Comparison of ENCODE assay signal across 26 cellular contexts in genomic region chr15:56217341-56217740, GRCh38.
"Had no signal": no experiment of that assay in that cellular context is flagged by ENCODE, and none has a peak within 500 bp of the region (broad histone marks: within the 10 kb centered on the region; RNA-seq: fewer than 3 reads in every experiment).

No MANE protein-coding gene starts in this region.

- H3K4me3 ChIP-seq: esophagus muscularis mucosa, gastroesophageal sphincter, heart left ventricle, hepatocyte, left lung, pancreas, right lobe of liver, smooth muscle cell, testis, tibial artery had no signal

- H3K27ac Mint-ChIP-seq: dendritic cell treated with granulocyte-macrophage colony-stimulating factor and Interleukin-4, amounts not matched to agents 40 ng/mL and 50 ng/mL, for 4 days; nephron progenitor cell; type B pancreatic cell had no signal

- H3K4me3 Mint-ChIP-seq: dendritic cell treated with granulocyte-macrophage colony-stimulating factor and Interleukin-4, amounts not matched to agents 40 ng/mL and 50 ng/mL, for 4 days; naive thymus-derived CD8-positive, alpha-beta T cell; nephron progenitor cell; type B pancreatic cell had no signal

- H3K36me3 ChIP-seq: esophagus muscularis mucosa, gastroesophageal sphincter, heart left ventricle, left lung, pancreas, right lobe of liver, tibial artery had no signal

- ATAC-seq: foreskin keratinocyte; gastroesophageal sphincter; heart left ventricle; left lung; naive thymus-derived CD8-positive, alpha-beta T cell; pancreas; right lobe of liver; stimulated activated naive CD8-positive, alpha-beta T cell treated with anti-CD3 and anti-CD28 coated beads, Interleukin-15, Interleukin-2, amounts not matched to agents 100 U/mL and 50 U/mL, for 24 hours had no signal

- H3K27ac ChIP-seq: esophagus muscularis mucosa, foreskin keratinocyte, gastroesophageal sphincter, heart left ventricle, hepatocyte, left lung, pancreas, right lobe of liver, testis, tibial artery had no signal

- DNase-seq: effector CD8-positive, alpha-beta T cell; foreskin keratinocyte; heart left ventricle; kidney; left lung; mesendoderm; naive thymus-derived CD8-positive, alpha-beta T cell; nephron progenitor cell; occipital lobe; pancreas; retina; right lobe of liver; stimulated activated CD4-positive, alpha-beta T cell treated with anti-CD3 and anti-CD28 coated beads, Interleukin-12 subunit alpha, Interleukin-12 subunit beta, amount 100 ng/mL, for 4 hours; stimulated activated CD4-positive, alpha-beta T cell treated with anti-CD3 and anti-CD28 coated beads, Interleukin-1b, Interleukin-23, amount 100 ng/mL, for 48 hours; stimulated activated CD4-positive, alpha-beta T cell treated with anti-CD3 and anti-CD28 coated beads, Interleukin-4, amount 100 ng/mL, for 1 hour; stimulated activated CD8-positive, alpha-beta memory T cell treated with anti-CD3 and anti-CD28 coated beads, Interleukin-4, amount 100 ng/mL, for 48 hours; stimulated activated naive CD8-positive, alpha-beta T cell treated with anti-CD3 and anti-CD28 coated beads, Interleukin-15, Interleukin-2, amounts not matched to agents 100 U/mL and 50 U/mL, for 24 hours; substantia nigra; testis; tibial artery had no signal

- H3K4me1 ChIP-seq: esophagus muscularis mucosa, foreskin keratinocyte, gastroesophageal sphincter, heart left ventricle, left lung, right lobe of liver, testis had no signal

- H3K27me3 Mint-ChIP-seq: dendritic cell treated with granulocyte-macrophage colony-stimulating factor and Interleukin-4, amounts not matched to agents 40 ng/mL and 50 ng/mL, for 4 days; naive thymus-derived CD8-positive, alpha-beta T cell; type B pancreatic cell had no signal

- H3K9me3 ChIP-seq: pancreas, right lobe of liver, testis, tibial artery had no signal

- H3K27me3 ChIP-seq: esophagus muscularis mucosa, foreskin keratinocyte, gastroesophageal sphincter, heart left ventricle, hepatocyte, left lung, pancreas, right lobe of liver, testis, tibial artery had no signal

- H3K4me1 Mint-ChIP-seq: nephron progenitor cell had no signal
